8 cellular contexts compared by ENCODE assay signal in the genomic region with DNA sequence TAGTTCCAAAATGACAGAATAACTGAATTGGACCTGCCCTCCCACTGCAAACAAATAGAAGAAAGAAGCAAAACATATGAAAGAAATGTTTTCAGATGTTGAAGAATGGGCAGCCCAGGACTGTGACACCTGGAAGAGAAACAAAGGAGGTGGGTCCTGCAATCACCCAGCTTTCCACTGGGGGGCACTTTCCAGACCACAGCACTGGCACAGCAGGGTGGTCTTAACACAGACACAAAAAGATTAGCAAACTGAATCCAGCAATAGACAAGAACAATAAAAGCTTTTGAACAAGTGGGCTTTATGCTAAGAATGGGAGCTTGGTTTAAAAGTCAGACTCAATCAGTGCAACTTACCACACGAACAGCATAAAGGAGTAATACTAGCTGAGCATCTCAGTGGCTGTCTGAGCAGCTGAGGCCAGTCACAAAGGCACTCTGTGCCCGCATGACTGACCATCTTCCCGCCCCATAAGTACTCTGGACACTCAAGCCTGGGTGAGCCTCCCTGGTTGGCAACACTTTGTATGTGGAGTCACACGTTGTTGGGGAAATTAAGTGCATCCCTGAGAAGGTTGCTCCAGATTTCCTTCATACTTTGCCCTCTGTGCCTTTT. TPM values are rescaled to one million over a fixed set of nuclear protein-coding genes. Genes with fewer than 3 reads are reported as not detected.
DNase-seq lines count a peak whose midpoint lies in the region; ATAC-seq and TF ChIP-seq lines count a peak whose summit lies in the region.

No MANE protein-coding gene starts in this region.

- no peak overlapping the region for H4K8ac ChIP-seq in mesenchymal stem cell (ENCODE audit: low read length)

- H2BK5ac ChIP-seq in mesenchymal stem cell (ENCODE audit: low read depth, low read length, poor library complexity, severe bottlenecking), result no peak overlapping the region

- H3K27me3 ChIP-seq in WERI-Rb-1 (ENCODE audit: insufficient read depth, low read depth, severe bottlenecking) (no peaks in the 10 kb centered on the region), liver (ENCODE audit: control insufficient read depth in 4 of 4, insufficient read depth in 4 of 4, low read length in 3 of 4) (no peaks in the 10 kb centered on the region), mesenchymal stem cell (ENCODE audit: control insufficient read depth in 1 of 2, insufficient read depth in 1 of 2, low read length in 2 of 2) (no peaks in the 10 kb centered on the region)

- H3K4me1 ChIP-seq in liver (ENCODE audit: control insufficient read depth in 4 of 4, insufficient read depth in 4 of 4, low read length in 3 of 4) (no peaks in the 10 kb centered on the region), mesenchymal stem cell (ENCODE audit: control insufficient read depth, insufficient read depth, low read depth, low read length) (peaks cover 3% of the 10 kb centered on the region)

- peak; percentile 52 for ATAC-seq in HG03159 (IDR thresholded peaks at IDR 0.05; ENCODE audit: unreplicated experiment)

- WGBS in liver, result 82% methylated on average over 4 of the region's 4 CpGs
- 73% methylated on average over 4 of the region's 4 CpGs for WGBS in mesenchymal stem cell

- no peak overlapping the region for H3K4me3 ChIP-seq in WERI-Rb-1 (ENCODE audit: low read depth, low read length)
- no peak overlapping the region for H3K4me3 ChIP-seq in liver (ENCODE audit: low read depth in 1 of 3, low read length in 3 of 3)
- no peak overlapping the region for H3K4me3 ChIP-seq in mesenchymal stem cell (ENCODE audit: insufficient read depth in 1 of 2, low read depth in 1 of 2, low read length in 2 of 2)

- H3K14ac ChIP-seq in mesenchymal stem cell (ENCODE audit: low read length in 2 of 2), result no peak overlapping the region

- H3K27ac ChIP-seq in WERI-Rb-1, result no peak overlapping the region
- no peak overlapping the region for H3K27ac ChIP-seq in liver (ENCODE audit: low read depth in 1 of 2, low read length in 2 of 2)
- H3K27ac ChIP-seq in mesenchymal stem cell (ENCODE audit: low read length, poor library complexity, severe bottlenecking), result no peak overlapping the region

- H3K18ac ChIP-seq in mesenchymal stem cell (ENCODE audit: low read depth in 1 of 2, low read length in 2 of 2), result peak overlapping the region in 1 of 2 experiments; percentile 33

- peak; percentile 65 for DNase-seq in ELF-1 (ENCODE audit: low read depth, low spot score)
- DNase-seq in WERI-Rb-1, result peak; percentile 57
- DNase-seq in mesenchymal stem cell, result no peak
- no peak for DNase-seq in stimulated activated CD4-positive, alpha-beta T cell treated with anti-CD3 and anti-CD28 coated beads, Interleukin-4, amount 100 ng/mL, for 4 hours
- DNase-seq in GDM1 (lab: John Stamatoyannopoulos, UW), result no peak
- DNase-seq in stimulated activated CD4-positive, alpha-beta T cell treated with anti-CD3 and anti-CD28 coated beads, Interleukin-12 subunit alpha, Interleukin-12 subunit beta, amount 100 ng/mL, for 4 hours, result no peak

- H2BK15ac ChIP-seq in mesenchymal stem cell (ENCODE audit: low read depth, poor library complexity, severe bottlenecking), result no peak overlapping the region

- TF ChIP-seq RAD21 in liver (IDR thresholded peaks at IDR 0.05), result no peak

- no peak overlapping the region for H2AK5ac ChIP-seq in mesenchymal stem cell (ENCODE audit: low read length, severe bottlenecking)

- H3K4ac ChIP-seq in mesenchymal stem cell (ENCODE audit: low read depth in 1 of 2, low read length in 2 of 2), result no peak overlapping the region

- no peak overlapping the region for H4K91ac ChIP-seq in mesenchymal stem cell (ENCODE audit: low read length)

- H2BK12ac ChIP-seq in mesenchymal stem cell (ENCODE audit: low read length in 2 of 2), result no peak overlapping the region

- H3K4me2 ChIP-seq in mesenchymal stem cell (ENCODE audit: low read length, poor library complexity, severe bottlenecking), result no peak overlapping the region

- no peaks in the 10 kb centered on the region for H3K79me1 ChIP-seq in mesenchymal stem cell (replicated peaks; ENCODE audit: low read length, poor library complexity, severe bottlenecking)

- no peak overlapping the region for H3K23ac ChIP-seq in mesenchymal stem cell (ENCODE audit: low read length in 2 of 2)

- H2BK120ac ChIP-seq in mesenchymal stem cell (ENCODE audit: low read depth, low read length), result no peak overlapping the region

- H3K9me3 ChIP-seq in WERI-Rb-1 (ENCODE audit: severe bottlenecking) (no peaks in the 10 kb centered on the region), liver (ENCODE audit: control insufficient read depth in 4 of 4, low read length in 3 of 4) (no peaks in the 10 kb centered on the region), mesenchymal stem cell (ENCODE audit: control insufficient read depth, low read length) (no peaks in the 10 kb centered on the region)

- H2AFZ ChIP-seq in mesenchymal stem cell (ENCODE audit: low read depth, low read length), result no peak overlapping the region

- H3K9ac ChIP-seq in liver (ENCODE audit: low read depth in 1 of 2, low read length in 2 of 2) (no peak overlapping the region), mesenchymal stem cell (ENCODE audit: low read length) (no peak overlapping the region)

- TF ChIP-seq CTCF in WERI-Rb-1 (IDR thresholded peaks at IDR 0.05; ENCODE audit: low read depth, low read length), result peak; percentile 75
- TF ChIP-seq CTCF in liver (IDR thresholded peaks at IDR 0.05; ENCODE audit: low read depth, low read length, missing input control), result peak; percentile 17

- H3K36me3 ChIP-seq in WERI-Rb-1, result no peaks in the 10 kb centered on the region
- no peaks in the 10 kb centered on the region for H3K36me3 ChIP-seq in liver (ENCODE audit: control insufficient read depth in 4 of 4, insufficient read depth in 3 of 4, low read depth in 1 of 4, low read length in 3 of 4)
- no peaks in the 10 kb centered on the region for H3K36me3 ChIP-seq in mesenchymal stem cell (ENCODE audit: control insufficient read depth in 1 of 2, insufficient read depth in 2 of 2, low read depth in 1 of 2, low read length in 2 of 2)

TF ChIP-seq in liver, 16 proteins besides CTCF, POLR2A, EP300 and RAD21 (continues in another document):
- TF ChIP-seq, protein P1, sequence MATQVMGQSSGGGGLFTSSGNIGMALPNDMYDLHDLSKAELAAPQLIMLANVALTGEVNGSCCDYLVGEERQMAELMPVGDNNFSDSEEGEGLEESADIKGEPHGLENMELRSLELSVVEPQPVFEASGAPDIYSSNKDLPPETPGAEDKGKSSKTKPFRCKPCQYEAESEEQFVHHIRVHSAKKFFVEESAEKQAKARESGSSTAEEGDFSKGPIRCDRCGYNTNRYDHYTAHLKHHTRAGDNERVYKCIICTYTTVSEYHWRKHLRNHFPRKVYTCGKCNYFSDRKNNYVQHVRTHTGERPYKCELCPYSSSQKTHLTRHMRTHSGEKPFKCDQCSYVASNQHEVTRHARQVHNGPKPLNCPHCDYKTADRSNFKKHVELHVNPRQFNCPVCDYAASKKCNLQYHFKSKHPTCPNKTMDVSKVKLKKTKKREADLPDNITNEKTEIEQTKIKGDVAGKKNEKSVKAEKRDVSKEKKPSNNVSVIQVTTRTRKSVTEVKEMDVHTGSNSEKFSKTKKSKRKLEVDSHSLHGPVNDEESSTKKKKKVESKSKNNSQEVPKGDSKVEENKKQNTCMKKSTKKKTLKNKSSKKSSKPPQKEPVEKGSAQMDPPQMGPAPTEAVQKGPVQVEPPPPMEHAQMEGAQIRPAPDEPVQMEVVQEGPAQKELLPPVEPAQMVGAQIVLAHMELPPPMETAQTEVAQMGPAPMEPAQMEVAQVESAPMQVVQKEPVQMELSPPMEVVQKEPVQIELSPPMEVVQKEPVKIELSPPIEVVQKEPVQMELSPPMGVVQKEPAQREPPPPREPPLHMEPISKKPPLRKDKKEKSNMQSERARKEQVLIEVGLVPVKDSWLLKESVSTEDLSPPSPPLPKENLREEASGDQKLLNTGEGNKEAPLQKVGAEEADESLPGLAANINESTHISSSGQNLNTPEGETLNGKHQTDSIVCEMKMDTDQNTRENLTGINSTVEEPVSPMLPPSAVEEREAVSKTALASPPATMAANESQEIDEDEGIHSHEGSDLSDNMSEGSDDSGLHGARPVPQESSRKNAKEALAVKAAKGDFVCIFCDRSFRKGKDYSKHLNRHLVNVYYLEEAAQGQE (IDR thresholded peaks at IDR 0.05), result no peak
- TF ChIP-seq FOXA1 (IDR thresholded peaks at IDR 0.05), result no peak
- TF ChIP-seq TAF1 (conservative IDR thresholded peaks at IDR 0.05), result no peak
- TF ChIP-seq GABPA (IDR thresholded peaks at IDR 0.05 in 1 of 2, conservative IDR thresholded peaks at IDR 0.05 in 1 of 2), result no peak
- TF ChIP-seq, protein P2, sequence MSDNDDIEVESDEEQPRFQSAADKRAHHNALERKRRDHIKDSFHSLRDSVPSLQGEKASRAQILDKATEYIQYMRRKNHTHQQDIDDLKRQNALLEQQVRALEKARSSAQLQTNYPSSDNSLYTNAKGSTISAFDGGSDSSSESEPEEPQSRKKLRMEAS (IDR thresholded peaks at IDR 0.05), result no peak
- TF ChIP-seq JUND (IDR thresholded peaks at IDR 0.05), result no peak
- TF ChIP-seq, protein P3, sequence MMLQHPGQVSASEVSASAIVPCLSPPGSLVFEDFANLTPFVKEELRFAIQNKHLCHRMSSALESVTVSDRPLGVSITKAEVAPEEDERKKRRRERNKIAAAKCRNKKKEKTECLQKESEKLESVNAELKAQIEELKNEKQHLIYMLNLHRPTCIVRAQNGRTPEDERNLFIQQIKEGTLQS (IDR thresholded peaks at IDR 0.05), result no peak
- TF ChIP-seq, protein P4, sequence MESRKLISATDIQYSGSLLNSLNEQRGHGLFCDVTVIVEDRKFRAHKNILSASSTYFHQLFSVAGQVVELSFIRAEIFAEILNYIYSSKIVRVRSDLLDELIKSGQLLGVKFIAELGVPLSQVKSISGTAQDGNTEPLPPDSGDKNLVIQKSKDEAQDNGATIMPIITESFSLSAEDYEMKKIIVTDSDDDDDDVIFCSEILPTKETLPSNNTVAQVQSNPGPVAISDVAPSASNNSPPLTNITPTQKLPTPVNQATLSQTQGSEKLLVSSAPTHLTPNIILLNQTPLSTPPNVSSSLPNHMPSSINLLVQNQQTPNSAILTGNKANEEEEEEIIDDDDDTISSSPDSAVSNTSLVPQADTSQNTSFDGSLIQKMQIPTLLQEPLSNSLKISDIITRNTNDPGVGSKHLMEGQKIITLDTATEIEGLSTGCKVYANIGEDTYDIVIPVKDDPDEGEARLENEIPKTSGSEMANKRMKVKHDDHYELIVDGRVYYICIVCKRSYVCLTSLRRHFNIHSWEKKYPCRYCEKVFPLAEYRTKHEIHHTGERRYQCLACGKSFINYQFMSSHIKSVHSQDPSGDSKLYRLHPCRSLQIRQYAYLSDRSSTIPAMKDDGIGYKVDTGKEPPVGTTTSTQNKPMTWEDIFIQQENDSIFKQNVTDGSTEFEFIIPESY (IDR thresholded peaks at IDR 0.05), result no peak

RNA-seq across cellular contexts. Expression of a gene that starts 27.7 kb away (rescaled TPM):
- 10 to 100 TPM; 41.2 to 65.1 TPM for total RNA-seq in liver
- 10 to 100 TPM; 19.7 to 23.9 TPM for polyA plus RNA-seq in liver
- polyA plus RNA-seq in mesenchymal stem cell (2013, experiment 1 of 2), result 87.8 TPM
- polyA plus RNA-seq in mesenchymal stem cell (2013, experiment 2 of 2), result 90.0 TPM

RNA-seq across cellular contexts. Expression of a gene that starts 27.8 kb away (rescaled TPM):
- total RNA-seq in liver, result 10 to 100 TPM in 1 of 2 donors, 1 to 10 TPM in 1; 9.3 to 35.1 TPM
- 10 to 100 TPM; 21.4 to 36.3 TPM for polyA plus RNA-seq in liver
- polyA plus RNA-seq in mesenchymal stem cell (2013, experiment 1 of 2), result 26.1 TPM
- polyA plus RNA-seq in mesenchymal stem cell (2013, experiment 2 of 2), result 27.1 TPM

RNA-seq across cellular contexts. Expression of a gene that starts 46.8 kb away (rescaled TPM):
- total RNA-seq in liver, result 1 to 10 TPM in 1 of 2 donors, under 1 TPM in 1; 0.56 to 2.9 TPM
- polyA plus RNA-seq in liver, result under 1 TPM; 0.22 to 0.31 TPM
- polyA plus RNA-seq in mesenchymal stem cell (2013, experiment 1 of 2), result 0.70 TPM
- polyA plus RNA-seq in mesenchymal stem cell (2013, experiment 2 of 2), result 0.75 TPM

Comparison
In these comparisons a context has a peak if more than half of its experiments do, and no peak if none do; other contexts are left out.
1. DNase-seq: peak in ELF-1 (single experiment) and WERI-Rb-1 (single experiment); none in mesenchymal stem cell (single experiment), stimulated activated CD4-positive, alpha-beta T cell treated with anti-CD3 and anti-CD28 coated beads, Interleukin-4, amount 100 ng/mL, for 4 hours (0 of 2), GDM1 (single experiment) and stimulated activated CD4-positive, alpha-beta T cell treated with anti-CD3 and anti-CD28 coated beads, Interleukin-12 subunit alpha, Interleukin-12 subunit beta, amount 100 ng/mL, for 4 hours (single experiment).